Comparison of ENCODE assay signal across 1 cellular context in genomic region chr7:143385891-143386781, GRCh38.
TF ChIP-seq lines count a peak whose summit lies in the region.

No MANE protein-coding gene starts in this region.

TF ChIP-seq in K562, 482 proteins besides CTCF, POLR2A, EP300 and RAD21 (continued from another document):
- TF ChIP-seq ATF3 (IDR thresholded peaks at IDR 0.05): no peak
- TF ChIP-seq ATF3 (CRISPR knock-in tag; conservative IDR thresholded peaks at IDR 0.05): no peak
- TF ChIP-seq RBM22 (IDR thresholded peaks at IDR 0.05; ENCODE audit: low read depth, low read length, poor library complexity, severe bottlenecking): peak; percentile 38
- 0 out of 2 replicates have a peak, but pooled peaks have one; percentile 33 for TF ChIP-seq ATF2 (CRISPR knock-in tag; IDR thresholded peaks at IDR 0.05)
- peak; percentile 61; the same call in 1 of the 2 replicates for TF ChIP-seq SPI1 (IDR thresholded peaks at IDR 0.05; ENCODE audit: borderline replicate concordance, low read depth, low read length)
- TF ChIP-seq HDAC1 (IDR thresholded peaks at IDR 0.05): peak in 1 of 2 experiments; percentile 48; a peak in 3 of 4 replicates
- peak; percentile 95 for TF ChIP-seq OTX1 (CRISPR knock-in tag; IDR thresholded peaks at IDR 0.05)
- TF ChIP-seq HBP1 (CRISPR knock-in tag; IDR thresholded peaks at IDR 0.05): peak; percentile 97
- TF ChIP-seq POLR2AphosphoS5 (IDR thresholded peaks at IDR 0.05; ENCODE audit: control insufficient read depth, insufficient read depth, low read depth, low read length): 0 out of 2 replicates have a peak, but pooled peaks have one; percentile 16
- peak; percentile 76; the same call in 1 of the 2 replicates for TF ChIP-seq SMARCA5 (IDR thresholded peaks at IDR 0.05)
- peak; percentile 46; the same call in 1 of the 2 replicates for TF ChIP-seq PHB2 (IDR thresholded peaks at IDR 0.05; ENCODE audit: low read depth)
- TF ChIP-seq ZZZ3 (IDR thresholded peaks at IDR 0.05): no peak
- peak; percentile 48; the same call in 1 of the 2 replicates for TF ChIP-seq EHMT2 (IDR thresholded peaks at IDR 0.05)
- TF ChIP-seq TSC22D4 (tag; IDR thresholded peaks at IDR 0.05): peak; percentile 34; the same call in 1 of the 2 replicates
- TF ChIP-seq E2F8 (IDR thresholded peaks at IDR 0.05; ENCODE audit: low read depth, partially characterized antibody): peak; percentile 37
- TF ChIP-seq NFIC (IDR thresholded peaks at IDR 0.05): 0 out of 2 replicates have a peak, but pooled peaks have one; percentile 27
- peak; percentile 93 for TF ChIP-seq POLR2B (IDR thresholded peaks at IDR 0.05; ENCODE audit: low read depth, partially characterized antibody)
- no peak for TF ChIP-seq HNRNPUL1 (IDR thresholded peaks at IDR 0.05; ENCODE audit: low read length)
- TF ChIP-seq HLTF (IDR thresholded peaks at IDR 0.05): peak; percentile 84; the same call in 1 of the 2 replicates
- peak; percentile 92; the same call in 1 of the 2 replicates for TF ChIP-seq ELF4 (CRISPR knock-in tag; IDR thresholded peaks at IDR 0.05)
- 0 out of 2 replicates have a peak, but pooled peaks have one; percentile 47 for TF ChIP-seq NFATC3 (IDR thresholded peaks at IDR 0.05)
- no peak for TF ChIP-seq BRF1 (IDR thresholded peaks at IDR 0.05; ENCODE audit: borderline replicate concordance, extremely low read depth, insufficient read length)
- TF ChIP-seq SUPT5H (IDR thresholded peaks at IDR 0.05): peak; percentile 84
- no peak for TF ChIP-seq NR3C1 (CRISPR knock-in tag; IDR thresholded peaks at IDR 0.05)
- no peak for TF ChIP-seq PBX2 (CRISPR knock-in tag; IDR thresholded peaks at IDR 0.05; ENCODE audit: low read depth)
- TF ChIP-seq PBX2 (tag; conservative IDR thresholded peaks at IDR 0.05; ENCODE audit: low read depth): no peak
- peak; percentile 70 for TF ChIP-seq RBFOX2 (IDR thresholded peaks at IDR 0.05; ENCODE audit: low read depth, low read length)
- no peak for TF ChIP-seq DEAF1 (CRISPR knock-in tag; IDR thresholded peaks at IDR 0.05)
- no peak for TF ChIP-seq ZNF785 (CRISPR knock-in tag; IDR thresholded peaks at IDR 0.05)
- TF ChIP-seq ZC3H8 (IDR thresholded peaks at IDR 0.05): 0 out of 2 replicates have a peak, but pooled peaks have one; percentile 57
- no peak for TF ChIP-seq SAP30 (IDR thresholded peaks at IDR 0.05; ENCODE audit: borderline replicate concordance, insufficient read depth, low read depth, low read length, poor library complexity, severe bottlenecking)
- 0 out of 2 replicates have a peak, but pooled peaks have one; percentile 32 for TF ChIP-seq NKRF (IDR thresholded peaks at IDR 0.05; ENCODE audit: borderline replicate concordance)
- TF ChIP-seq PML (IDR thresholded peaks at IDR 0.05; ENCODE audit: low read length): peak; percentile 31; the same call in 1 of the 2 replicates
- no peak for TF ChIP-seq CBFA2T2 (conservative IDR thresholded peaks at IDR 0.05)
- peak; percentile 74; the same call in 1 of the 2 replicates for TF ChIP-seq YBX1 (IDR thresholded peaks at IDR 0.05)
